Comparison of ENCODE assay signal across 21 cellular contexts in the genomic region with DNA sequence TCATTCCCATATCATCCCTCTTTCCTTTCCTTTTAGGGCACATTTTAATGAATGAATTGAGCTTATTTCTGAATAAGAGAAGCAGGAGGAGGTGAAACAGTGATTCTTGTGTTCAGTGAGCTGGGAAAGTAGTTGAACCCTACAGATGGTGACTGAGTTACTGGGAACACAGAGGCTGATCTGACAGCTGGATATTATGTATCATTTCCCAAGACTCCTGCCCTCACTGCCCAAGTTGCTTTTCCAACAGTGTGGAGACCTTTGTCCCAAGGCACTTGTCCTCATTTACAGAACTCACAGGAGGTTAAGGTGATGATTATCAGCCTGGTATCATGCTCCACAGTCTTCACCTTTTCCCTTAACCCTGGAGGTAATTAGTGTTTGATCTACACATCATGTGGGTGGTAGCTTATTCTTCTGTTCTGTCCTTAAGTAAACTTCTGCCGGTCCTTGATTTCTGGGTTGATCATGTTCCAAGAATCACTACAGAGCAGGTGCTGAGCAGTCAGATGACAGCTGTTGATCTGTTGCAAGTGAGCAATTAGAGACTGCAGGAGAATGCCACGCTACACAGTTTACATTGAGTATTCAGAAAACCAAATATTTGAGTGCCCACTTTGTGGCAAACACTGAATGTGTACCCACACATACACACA. TPM values are rescaled to one million over a fixed set of nuclear protein-coding genes. Genes with fewer than 3 reads are reported as not detected.
A peak's percentile ranks its signal among the peaks of the same experiment; 100 is the strongest.
DNase-seq lines count a peak whose midpoint lies in the region; ATAC-seq lines count a peak whose summit lies in the region.
"Had no signal": no experiment of that assay in that cellular context is flagged by ENCODE, and none has a peak within 500 bp of the region (broad histone marks: within the 10 kb centered on the region; RNA-seq: fewer than 3 reads in every experiment).

No MANE protein-coding gene starts in this region.

- H3K9ac ChIP-seq in endocrine pancreas (ENCODE audit: control insufficient read depth, insufficient read depth, low read length) = no peak overlapping the region

- H3K27me3 Mint-ChIP-seq in activated T-cell treated with anti-CD3 and anti-CD28 coated beads, Interleukin-2, amount 50 U/mL, for 72 hours (ENCODE audit: low read depth) = peaks cover 57% of the 10 kb centered on the region

- H3K4me3 ChIP-seq in endocrine pancreas (ENCODE audit: control insufficient read depth, insufficient read depth, low read length) = peak overlapping the region; percentile 48
- H3K4me3 ChIP-seq: right atrium auricular region, stomach had no signal

- H3K9me3 Mint-ChIP-seq in activated T-cell treated with anti-CD3 and anti-CD28 coated beads, Interleukin-2, amount 50 U/mL, for 72 hours = no peaks in the 10 kb centered on the region
- H3K9me3 Mint-ChIP-seq: activated naive CD4-positive, alpha-beta T cell treated with anti-CD3 and anti-CD28 coated beads, Interleukin-2, amount 50 U/mL, for 72 hours; activated T-cell treated with anti-CD3 and anti-CD28 coated beads, Interleukin-2, amount 50 U/mL, for 4 hours; CD8-positive, alpha-beta T cell had no signal

- H3K4me1 Mint-ChIP-seq in activated T-cell treated with anti-CD3 and anti-CD28 coated beads, Interleukin-2, amount 50 U/mL, for 72 hours (ENCODE audit: low read depth) = peaks cover 10% of the 10 kb centered on the region
- H3K4me1 Mint-ChIP-seq: activated CD4-positive, alpha-beta memory T cell treated with anti-CD3 and anti-CD28 coated beads, Interleukin-2, amount 10 ng/mL, durations not matched to agents 7 days and 5 days had no signal

- peaks cover 5 to 6% of the 10 kb centered on the region in 2 donors for H3K36me3 Mint-ChIP-seq in activated T-cell treated with anti-CD3 and anti-CD28 coated beads, Interleukin-2, amount 50 U/mL, for 72 hours (ENCODE audit: insufficient read depth in 2 of 2)
- H3K36me3 Mint-ChIP-seq: CD8-positive, alpha-beta T cell had no signal

- peaks cover 4% of the 10 kb centered on the region for H3K4me1 ChIP-seq in endocrine pancreas (ENCODE audit: control insufficient read depth, insufficient read depth, low read length)
- H3K4me1 ChIP-seq: right atrium auricular region had no signal

- no peaks in the 10 kb centered on the region for H3K9me3 ChIP-seq in endocrine pancreas (ENCODE audit: control insufficient read depth, low read length)
- H3K9me3 ChIP-seq: neutrophil, right atrium auricular region had no signal

- no peak for ATAC-seq in GM18861 (IDR thresholded peaks at IDR 0.05; ENCODE audit: unreplicated experiment)
- ATAC-seq in activated T-cell treated with anti-CD3 and anti-CD28 coated beads, Interleukin-2, amount 50 U/mL, for 72 hours (replicated peaks in 1 of 2) = no peak
- ATAC-seq: activated naive CD4-positive, alpha-beta T cell treated with anti-CD3 and anti-CD28 coated beads, Interleukin-2, amount 50 U/mL, for 72 hours; activated T-cell treated with anti-CD3 and anti-CD28 coated beads, Interleukin-2, amount 50 U/mL, for 4 hours; CD8-positive, alpha-beta T cell had no signal

- no peak overlapping the region for H3K4me3 Mint-ChIP-seq in activated T-cell treated with anti-CD3 and anti-CD28 coated beads, Interleukin-2, amount 50 U/mL, for 72 hours
- H3K4me3 Mint-ChIP-seq: activated CD4-positive, alpha-beta memory T cell treated with anti-CD3 and anti-CD28 coated beads, Interleukin-2, amount 10 ng/mL, durations not matched to agents 7 days and 5 days; activated T-cell treated with anti-CD3 and anti-CD28 coated beads, Interleukin-2, amount 50 U/mL, for 4 hours; CD8-positive, alpha-beta T cell had no signal

- DNase-seq in DMS53 (lab: John Stamatoyannopoulos, UW) (peak; percentile 98), NCI-H146 treated with DMSO at 0.1 percent for 48 hours (lab: John Stamatoyannopoulos, UW; ENCODE audit: unreplicated experiment) (peak; percentile 97), NCI-H2227 treated with DMSO at 0.1 percent for 48 hours (lab: John Stamatoyannopoulos, UW) (peak; percentile 53), retina (no peak), cerebellar nuclear complex (lab: John Stamatoyannopoulos, UW) (no peak)
- DNase-seq in activated T-cell treated with anti-CD3 and anti-CD28 coated beads, Interleukin-2, amount 50 U/mL, for 72 hours = no peak
- DNase-seq: activated CD4-positive, alpha-beta memory T cell treated with anti-CD3 and anti-CD28 coated beads, Interleukin-2, amount 10 ng/mL, durations not matched to agents 7 days and 5 days; activated T-cell treated with anti-CD3 and anti-CD28 coated beads, Interleukin-2, amount 50 U/mL, for 4 hours; CD8-positive, alpha-beta T cell; cortex of kidney; IMR-90; stomach; T-helper 1 cell; WERI-Rb-1 had no signal

- no peaks in the 10 kb centered on the region for H3K27me3 ChIP-seq in endocrine pancreas (ENCODE audit: control insufficient read depth, insufficient read depth, low read length)

- H3K27ac Mint-ChIP-seq in activated T-cell treated with anti-CD3 and anti-CD28 coated beads, Interleukin-2, amount 50 U/mL, for 72 hours = no peak overlapping the region
- H3K27ac Mint-ChIP-seq: activated CD4-positive, alpha-beta memory T cell treated with anti-CD3 and anti-CD28 coated beads, Interleukin-2, amount 10 ng/mL, durations not matched to agents 7 days and 5 days; activated naive CD4-positive, alpha-beta T cell treated with anti-CD3 and anti-CD28 coated beads, Interleukin-2, amount 50 U/mL, for 72 hours; CD8-positive, alpha-beta T cell had no signal

- no peaks in the 10 kb centered on the region for H3K36me3 ChIP-seq in endocrine pancreas (ENCODE audit: control insufficient read depth, insufficient read depth, low read length)
- H3K36me3 ChIP-seq: neutrophil, right atrium auricular region, stomach, WERI-Rb-1 had no signal

RNA-seq across cellular contexts. Expression of gene PRLHR, which starts 2.6 kb away (rescaled TPM):
- not detected for total RNA-seq in activated T-cell treated with anti-CD3 and anti-CD28 coated beads, Interleukin-2, amount 50 U/mL, for 72 hours
- total RNA-seq: activated CD4-positive, alpha-beta memory T cell treated with anti-CD3 and anti-CD28 coated beads, Interleukin-2, amount 10 ng/mL, durations not matched to agents 7 days and 5 days; activated naive CD4-positive, alpha-beta T cell treated with anti-CD3 and anti-CD28 coated beads, Interleukin-2, amount 50 U/mL, for 72 hours; activated T-cell treated with anti-CD3 and anti-CD28 coated beads, Interleukin-2, amount 50 U/mL, for 4 hours; CD8-positive, alpha-beta T cell; endothelial cell of umbilical vein; fibroblast of villous mesenchyme; IMR-90; right atrium auricular region had no signal

Comparison
In these comparisons a context has a peak if more than half of its experiments do, and no peak if none do; other contexts are left out.
1. DNase-seq: peak in DMS53 (single experiment), NCI-H146 treated with DMSO at 0.1 percent for 48 hours (single experiment) and NCI-H2227 treated with DMSO at 0.1 percent for 48 hours (single experiment); none in retina (single experiment), cerebellar nuclear complex (0 of 2) and activated T-cell treated with anti-CD3 and anti-CD28 coated beads, Interleukin-2, amount 50 U/mL, for 72 hours (0 of 2).